ENCODE assay signal across 16 cellular contexts in genomic region chr9:93324191-93324834, GRCh38.
DNase-seq lines count a peak whose midpoint lies in the region; ATAC-seq, FAIRE-seq and TF ChIP-seq lines count a peak whose summit lies in the region.
"Had no signal": no experiment of that assay in that cellular context is flagged by ENCODE, and none has a peak within 500 bp of the region (broad histone marks: within the 10 kb centered on the region; RNA-seq: fewer than 3 reads in every experiment).

No MANE protein-coding gene starts in this region.

- TF ChIP-seq EP300 in HepG2 (IDR thresholded peaks at IDR 0.05; ENCODE audit: low read depth in 2 of 2, low read length in 2 of 2) (no peak), HepG2 (CRISPR knock-in tag; IDR thresholded peaks at IDR 0.05; ENCODE audit: borderline replicate concordance) (no peak)

- TF ChIP-seq POLR2A in HepG2 (IDR thresholded peaks at IDR 0.05; ENCODE audit: insufficient read depth in 1 of 2, low read depth in 2 of 2, low read length in 2 of 2) (no peak), right lobe of liver (IDR thresholded peaks at IDR 0.05) (no peak)

- DNase-seq in HepG2 (ENCODE audit: low spot score) (no peak), right lobe of liver (no peak), WERI-Rb-1 (peak; percentile 35), left kidney (ENCODE audit: low read depth, low spot score) (peak; percentile 17), mesendoderm (no peak), DMS53 treated with DMSO at 0.1 percent for 48 hours (lab: John Stamatoyannopoulos, UW; ENCODE audit: unreplicated experiment) (no peak), DMS153 treated with DMSO at 0.1 percent for 48 hours (lab: John Stamatoyannopoulos, UW; ENCODE audit: unreplicated experiment) (no peak)
- DNase-seq: ACHN; NCI-H1436 treated with DMSO at 0.1 percent for 48 hours; NCI-H2081; NCI-H226; NCI-H69; NK-92 treated with Interleukin-12 subunit alpha and Interleukin-12 subunit beta, amount 100 ng/mL, for 24 hours had no signal

- H3K18ac ChIP-seq in mesendoderm (ENCODE audit: low read length), result no peak overlapping the region

- peak overlapping the region in 1 of 3 experiments; percentile 60; a peak in 2 of 6 replicates for H3K4me3 ChIP-seq in HepG2 (replicated peaks in 1 of 3; ENCODE audit: insufficient read depth in 1 of 3, low read depth in 2 of 3, low read length in 3 of 3)
- H3K4me3 ChIP-seq in right lobe of liver, result no peak overlapping the region
- no peak overlapping the region for H3K4me3 ChIP-seq in WERI-Rb-1 (ENCODE audit: low read depth, low read length)
- no peak overlapping the region for H3K4me3 ChIP-seq in mesendoderm (ENCODE audit: low read length)
- H3K4me3 ChIP-seq: HAP-1 had no signal

- H2BK5ac ChIP-seq in mesendoderm (ENCODE audit: low read length), result no peak overlapping the region

- TF ChIP-seq CTCF in HepG2 (CRISPR knock-in tag; IDR thresholded peaks at IDR 0.05) (0 out of 2 replicates have a peak, but pooled peaks have one; percentile 21), right lobe of liver (IDR thresholded peaks at IDR 0.05) (no peak), WERI-Rb-1 (IDR thresholded peaks at IDR 0.05; ENCODE audit: low read depth, low read length) (no peak)

- H3K9me3 ChIP-seq in HepG2 (ENCODE audit: low read length) (no peaks in the 10 kb centered on the region), right lobe of liver (no peaks in the 10 kb centered on the region), WERI-Rb-1 (ENCODE audit: severe bottlenecking) (no peaks in the 10 kb centered on the region)
- H3K9me3 ChIP-seq: HAP-1 had no signal

- in situ Hi-C loops in HepG2 (cut with HindIII; ENCODE audit: extremely low pct_ligation_motif_present, low pct_unique_long_range_greater_than_20kb), result no loop called here

- H3K4ac ChIP-seq in mesendoderm (ENCODE audit: low read depth, low read length), result no peak overlapping the region

- no peak overlapping the region for H3K56ac ChIP-seq in mesendoderm (ENCODE audit: low read length)

- H4K20me1 ChIP-seq in HepG2 (ENCODE audit: insufficient read depth, low read length), result no peaks in the 10 kb centered on the region

- no peak overlapping the region for H4K5ac ChIP-seq in mesendoderm (ENCODE audit: low read length)

- no peak overlapping the region for H2BK15ac ChIP-seq in mesendoderm (replicated peaks; ENCODE audit: low read depth)

- no peak overlapping the region for H3K9ac ChIP-seq in HepG2 (ENCODE audit: insufficient read depth, low read depth, low read length)
- H3K9ac ChIP-seq in mesendoderm (ENCODE audit: low read length), result no peak overlapping the region

- no peak overlapping the region for H2BK120ac ChIP-seq in mesendoderm (ENCODE audit: low read depth, low read length)

- H3K23ac ChIP-seq in mesendoderm (ENCODE audit: low read length), result no peak overlapping the region

- 29% methylated on average over 17 of the region's 18 CpGs for WGBS in HepG2 (ENCODE audit: low lambda C conversion rate)
- 67% methylated on average over 17 of the region's 18 CpGs for WGBS in right lobe of liver (ENCODE audit: insufficient coverage, low coverage, low lambda C conversion rate, missing lambda C conversion rate)
- WGBS in mesendoderm (ENCODE audit: extremely low coverage, insufficient coverage, low lambda C conversion rate), result no CpG with 5 or more reads among the region's 18 CpGs

- BruUV-seq in HepG2 (replicated peaks; lab: Mats Ljungman, UMichigan), result no TSS peak

- POLR2A ChIA-PET in HepG2 (lab: Yijun Ruan, JAX), result no interaction called here

- intact Hi-C loops in HepG2 (cut with micrococcal nuclease; ENCODE audit: unreplicated experiment), result no loop called here
- intact Hi-C loops in right lobe of liver (cut with DNase I), result no loop called here

- no peak for TF ChIP-seq RAD21 in HepG2 (CRISPR knock-in tag; IDR thresholded peaks at IDR 0.05)

- H3K79me2 ChIP-seq in HepG2 (ENCODE audit: insufficient read depth, low read length) (no peaks in the 10 kb centered on the region), mesendoderm (ENCODE audit: control insufficient read depth, insufficient read depth, low read length) (no peaks in the 10 kb centered on the region)

- CTCF ChIA-PET in HepG2 (lab: Yijun Ruan, JAX; ENCODE audit: low intra/inter-chr PET ratio, low total read pairs), result no interaction called here

- no peaks in the 10 kb centered on the region for H3K79me1 ChIP-seq in mesendoderm (ENCODE audit: low read length)

- peaks cover 45% of the 10 kb centered on the region for H3K4me1 ChIP-seq in HepG2 (ENCODE audit: insufficient read depth, low read length)
- no peaks in the 10 kb centered on the region for H3K4me1 ChIP-seq in right lobe of liver
- no peaks in the 10 kb centered on the region for H3K4me1 ChIP-seq in mesendoderm (ENCODE audit: control insufficient read depth, low read depth, low read length)

- no peak for FAIRE-seq in HepG2 (lab: Jason Lieb, UNC)
- FAIRE-seq: D721Med had no signal

- no peaks in the 10 kb centered on the region for H3K36me3 ChIP-seq in HepG2 (replicated peaks in 1 of 2; ENCODE audit: control insufficient read depth in 1 of 2, insufficient read depth in 2 of 2, low read length in 2 of 2)
- no peaks in the 10 kb centered on the region for H3K36me3 ChIP-seq in right lobe of liver
- no peaks in the 10 kb centered on the region for H3K36me3 ChIP-seq in WERI-Rb-1
- no peaks in the 10 kb centered on the region for H3K36me3 ChIP-seq in mesendoderm (ENCODE audit: control insufficient read depth, insufficient read depth, low read length)
- H3K36me3 ChIP-seq: HAP-1 had no signal

- peak; percentile 78 for ATAC-seq in HepG2
- ATAC-seq in right lobe of liver, result no peak
- ATAC-seq: CD8-positive, alpha-beta T cell had no signal

- no peak overlapping the region for H3K27ac ChIP-seq in HepG2 (ENCODE audit: extremely low read length, insufficient read depth, low read length)
- H3K27ac ChIP-seq in right lobe of liver, result no peak overlapping the region
- no peak overlapping the region for H3K27ac ChIP-seq in WERI-Rb-1
- no peak overlapping the region for H3K27ac ChIP-seq in mesendoderm (ENCODE audit: low read depth, low read length)

- no peak overlapping the region for H2AK5ac ChIP-seq in mesendoderm (ENCODE audit: low read length)

- no peak overlapping the region for H4K8ac ChIP-seq in mesendoderm (ENCODE audit: low read depth, low read length)

- no peak overlapping the region for H2AFZ ChIP-seq in HepG2 (ENCODE audit: low read length)

- peaks cover 0 to 1% of the 10 kb centered on the region in 2 experiments; a peak in 1 of 5 replicates for H3K27me3 ChIP-seq in HepG2 (ENCODE audit: control insufficient read depth in 1 of 2, insufficient read depth in 2 of 2, low read length in 2 of 2)
- no peaks in the 10 kb centered on the region for H3K27me3 ChIP-seq in right lobe of liver
- H3K27me3 ChIP-seq in WERI-Rb-1 (ENCODE audit: insufficient read depth, low read depth, severe bottlenecking), result no peaks in the 10 kb centered on the region
- H3K27me3 ChIP-seq in mesendoderm (ENCODE audit: insufficient read depth, low read length, poor library complexity), result no peaks in the 10 kb centered on the region

- H3K4me2 ChIP-seq in HepG2 (ENCODE audit: low read depth, low read length), result peak overlapping the region; percentile 61; the same call in 1 of the 2 replicates
- H3K4me2 ChIP-seq in mesendoderm (ENCODE audit: low read length), result no peak overlapping the region

TF ChIP-seq in HepG2, 621 proteins besides CTCF, POLR2A, EP300 and RAD21 (continues in another document):
- TF ChIP-seq SALL1 (CRISPR knock-in tag; IDR thresholded peaks at IDR 0.05) (peak; percentile 32; the same call in 1 of the 2 replicates), ZBTB33 (CRISPR knock-in tag; IDR thresholded peaks at IDR 0.05) (no peak), ZNF883 (CRISPR knock-in tag; IDR thresholded peaks at IDR 0.05; ENCODE audit: not compliant biosample characterization) (peak; percentile 22), XRCC5 (optimal IDR thresholded peaks at IDR 0.05; ENCODE audit: low read length) (no peak), SAP130 (CRISPR knock-in tag; IDR thresholded peaks at IDR 0.05; ENCODE audit: low read depth) (0 out of 2 replicates have a peak, but pooled peaks have one; percentile 2), CC2D1A (CRISPR knock-in tag; IDR thresholded peaks at IDR 0.05) (no peak), ETV6 (CRISPR knock-in tag; conservative IDR thresholded peaks at IDR 0.05) (no peak)

Comparison
In these comparisons a context has a peak if more than half of its experiments do, and no peak if none do; other contexts are left out.
1. DNase-seq: peak in WERI-Rb-1 (single experiment) and left kidney (single experiment); none in HepG2 (single experiment), right lobe of liver (0 of 3), mesendoderm (single experiment), DMS53 treated with DMSO at 0.1 percent for 48 hours (single experiment) and DMS153 treated with DMSO at 0.1 percent for 48 hours (single experiment).